Comparison of ENCODE assay signal across 2 cellular contexts in genomic region chr15:52263563-52263962, GRCh38.
TF ChIP-seq lines count a peak whose summit lies in the region.

No MANE protein-coding gene starts in this region.

TF ChIP-seq in WTC11, 78 proteins besides CTCF, POLR2A, EP300 and RAD21:
- TF ChIP-seq USF1 (CRISPR knock-in tag; IDR thresholded peaks at IDR 0.05) (no peak), ZNF317 (CRISPR knock-in tag; IDR thresholded peaks at IDR 0.05; ENCODE audit: borderline replicate concordance, low read depth) (no peak), GABPB1 (CRISPR knock-in tag; IDR thresholded peaks at IDR 0.05) (no peak), KAT7 (CRISPR knock-in tag; IDR thresholded peaks at IDR 0.05; ENCODE audit: borderline replicate concordance) (no peak), IRF1 (CRISPR knock-in tag; IDR thresholded peaks at IDR 0.05) (no peak), MYBL2 (CRISPR knock-in tag; IDR thresholded peaks at IDR 0.05) (no peak), ZNF281 (CRISPR knock-in tag; IDR thresholded peaks at IDR 0.05) (no peak), SOX15 (CRISPR knock-in tag; IDR thresholded peaks at IDR 0.05) (no peak), FOXJ3 (CRISPR knock-in tag; IDR thresholded peaks at IDR 0.05; ENCODE audit: borderline replicate concordance) (no peak)

TF ChIP-seq in H1, 55 proteins besides CTCF, POLR2A, EP300 and RAD21:
- TF ChIP-seq BRCA1 (IDR thresholded peaks at IDR 0.05; ENCODE audit: low read depth, low read length) = no peak
- TF ChIP-seq JUND (IDR thresholded peaks at IDR 0.05; ENCODE audit: low read length) = no peak
- no peak for TF ChIP-seq RBBP5 (IDR thresholded peaks at IDR 0.05; ENCODE audit: borderline replicate concordance, low read depth, low read length)
- no peak for TF ChIP-seq SIN3A (conservative IDR thresholded peaks at IDR 0.05 in 1 of 2, IDR thresholded peaks at IDR 0.05 in 1 of 2; ENCODE audit: low read depth in 1 of 2, low read length in 2 of 2)
- no peak for TF ChIP-seq ATF3 (IDR thresholded peaks at IDR 0.05; ENCODE audit: insufficient read depth, low read depth, low read length)
- no peak for TF ChIP-seq ZNF274 (IDR thresholded peaks at IDR 0.05; ENCODE audit: borderline replicate concordance, extremely low read depth, low read length)
- TF ChIP-seq TAF7 (optimal IDR thresholded peaks at IDR 0.05; ENCODE audit: borderline replicate concordance, low read depth, low read length) = no peak
- no peak for TF ChIP-seq SP4 (IDR thresholded peaks at IDR 0.05; ENCODE audit: low read length)
- no peak for TF ChIP-seq EZH2 (IDR thresholded peaks at IDR 0.05; ENCODE audit: low read depth, low read length, severe bottlenecking)
- TF ChIP-seq GTF2F1 (IDR thresholded peaks at IDR 0.05; ENCODE audit: borderline replicate concordance, low read depth, low read length) = no peak
- TF ChIP-seq POLR2AphosphoS5 (IDR thresholded peaks at IDR 0.05; ENCODE audit: low read depth, low read length) = no peak
- TF ChIP-seq MAX (IDR thresholded peaks at IDR 0.05) = no peak
- no peak for TF ChIP-seq EGR1 (IDR thresholded peaks at IDR 0.05; ENCODE audit: borderline replicate concordance, low read depth, low read length)
- no peak for TF ChIP-seq CEBPB (IDR thresholded peaks at IDR 0.05; ENCODE audit: low read depth, low read length)
